ENCODE assay signal across 8 cellular contexts in genomic region chr14:98385851-98386250, GRCh38.
"Had no signal": no experiment of that assay in that cellular context is flagged by ENCODE, and none has a peak within 500 bp of the region (broad histone marks: within the 10 kb centered on the region; RNA-seq: fewer than 3 reads in every experiment).

No MANE protein-coding gene starts in this region.

- DNase-seq: GDM1, GF-D8 had no signal

- H3K4me3 ChIP-seq: GM12878 had no signal

- FAIRE-seq: G401.6, GM12878, GM12891, GM12892, GM18507, GM19239 had no signal
